ENCODE assay signal across 11 cellular contexts in the genomic region with DNA sequence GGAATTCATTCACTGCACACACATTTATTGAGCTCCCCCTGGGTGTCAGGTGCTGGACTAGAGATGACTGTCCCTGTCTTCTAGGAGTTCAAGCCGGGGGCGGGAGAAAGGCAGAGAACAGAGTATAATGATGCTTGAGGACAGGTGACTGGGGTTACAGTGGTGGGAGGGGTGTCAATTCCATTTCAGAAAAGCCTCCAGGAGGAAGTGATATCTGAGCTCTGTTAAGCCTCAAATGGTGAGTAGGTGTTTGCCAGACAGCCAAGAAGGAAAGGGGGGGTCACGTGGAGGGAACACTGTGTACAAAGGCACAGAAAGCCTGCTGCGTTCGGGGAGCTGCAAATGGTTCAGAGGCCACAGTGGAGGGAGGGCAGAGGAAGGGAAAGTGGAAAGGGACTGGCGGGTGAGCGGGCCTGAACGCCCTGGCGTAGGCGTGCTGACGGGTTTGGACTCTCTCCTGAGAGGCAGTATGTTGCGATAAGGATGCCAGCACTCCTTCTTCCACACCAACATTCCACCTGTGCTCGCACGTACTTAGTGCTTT. TPM values are rescaled to one million over a fixed set of nuclear protein-coding genes. Genes with fewer than 3 reads are reported as not detected.
DNase-seq lines count a peak whose midpoint lies in the region; ATAC-seq and TF ChIP-seq lines count a peak whose summit lies in the region.
"Had no signal": no experiment of that assay in that cellular context is flagged by ENCODE, and none has a peak within 500 bp of the region (broad histone marks: within the 10 kb centered on the region; RNA-seq: fewer than 3 reads in every experiment).

No MANE protein-coding gene starts in this region.

- intact Hi-C loops in activated CD4-positive, alpha-beta T cell treated with anti-CD3 and anti-CD28 coated beads, Interleukin-2, amount 10 ng/mL, durations not matched to agents 24 days and 14 days (cut with micrococcal nuclease) = no loop called here
- intact Hi-C loops in left colon (cut with DNase I, micrococcal nuclease) = no loop called here

- H3K27ac Mint-ChIP-seq in activated CD4-positive, alpha-beta T cell treated with anti-CD3 and anti-CD28 coated beads, Interleukin-2, amount 10 ng/mL, durations not matched to agents 24 days and 14 days = no peak overlapping the region
- H3K27ac Mint-ChIP-seq: IgD-negative memory B cell had no signal

- H3K36me3 Mint-ChIP-seq in activated CD4-positive, alpha-beta T cell treated with anti-CD3 and anti-CD28 coated beads, Interleukin-2, amount 10 ng/mL, durations not matched to agents 24 days and 14 days (ENCODE audit: low read depth) = no peaks in the 10 kb centered on the region

- peaks cover 0 to 44% (median 8%) of the 10 kb centered on the region in 4 donors for H3K4me1 ChIP-seq in tibial nerve

- H3K4me3 Mint-ChIP-seq in activated CD4-positive, alpha-beta T cell treated with anti-CD3 and anti-CD28 coated beads, Interleukin-2, amount 10 ng/mL, durations not matched to agents 24 days and 14 days = peak overlapping the region; percentile 32

- peak; percentile 91 to 95 for TF ChIP-seq EP300 in tibial nerve (IDR thresholded peaks at IDR 0.05)

- DNase-seq in activated CD4-positive, alpha-beta T cell treated with anti-CD3 and anti-CD28 coated beads, Interleukin-2, amount 10 ng/mL, durations not matched to agents 24 days and 14 days = peak; percentile 62
- DNase-seq in activated CD4-positive, alpha-beta T cell treated with anti-CD3 and anti-CD28 coated beads for 4 hours = no peak
- DNase-seq in amniotic epithelial cell (ENCODE audit: low read depth) (peak; percentile 87), left colon (peak; percentile 31 to 85), tibial nerve (ENCODE audit: low spot score in 2 of 2) (peak; percentile 81 to 92)
- DNase-seq in stimulated activated CD4-positive, alpha-beta T cell treated with anti-CD3 and anti-CD28 coated beads, Interleukin-4, amount 100 ng/mL, for 4 hours = no peak
- DNase-seq: DND-41 had no signal

- no peaks in the 10 kb centered on the region for H3K9me3 Mint-ChIP-seq in activated CD4-positive, alpha-beta T cell treated with anti-CD3 and anti-CD28 coated beads, Interleukin-2, amount 10 ng/mL, durations not matched to agents 24 days and 14 days
- H3K9me3 Mint-ChIP-seq: IgD-negative memory B cell had no signal

- peaks cover 26% of the 10 kb centered on the region for H3K4me1 Mint-ChIP-seq in activated CD4-positive, alpha-beta T cell treated with anti-CD3 and anti-CD28 coated beads, Interleukin-2, amount 10 ng/mL, durations not matched to agents 24 days and 14 days

- TF ChIP-seq CTCF in tibial nerve (IDR thresholded peaks at IDR 0.05) = peak in 1 of 5 experiments; percentile 20

- ATAC-seq in left colon = peak; percentile 15
- ATAC-seq in GM21786 (IDR thresholded peaks at IDR 0.05; ENCODE audit: unreplicated experiment) = no peak
- no peak for ATAC-seq in GM21723 (IDR thresholded peaks at IDR 0.05; ENCODE audit: unreplicated experiment)

- H3K27me3 ChIP-seq in tibial nerve = no peaks in the 10 kb centered on the region

- no peak overlapping the region for H3K4me3 ChIP-seq in tibial nerve
- H3K4me3 ChIP-seq: skin epidermis had no signal

- peak overlapping the region; percentile 67 to 90 (median 84) for H3K27ac ChIP-seq in tibial nerve

- peak in 1 of 2 donors; percentile 31 for TF ChIP-seq POLR2A in tibial nerve (IDR thresholded peaks at IDR 0.05)

- H3K9me3 ChIP-seq in tibial nerve = no peaks in the 10 kb centered on the region

- peaks cover 20% of the 10 kb centered on the region for H3K27me3 Mint-ChIP-seq in activated CD4-positive, alpha-beta T cell treated with anti-CD3 and anti-CD28 coated beads, Interleukin-2, amount 10 ng/mL, durations not matched to agents 24 days and 14 days

- no peaks in the 10 kb centered on the region for H3K36me3 ChIP-seq in tibial nerve

- WGBS in tibial nerve, 2 donors = 16 to 19% methylated on average over 14 of the region's 14 CpGs

RNA-seq across cellular contexts. Expression of gene NXPH3, which starts 9.7 kb away (rescaled TPM):
- total RNA-seq in activated CD4-positive, alpha-beta T cell treated with anti-CD3 and anti-CD28 coated beads, Interleukin-2, amount 10 ng/mL, durations not matched to agents 24 days and 14 days = not detected in 2 replicates
- total RNA-seq in left colon (1 to 10 TPM in 1 of 2 donors, under 1 TPM in 1; 0.70 to 3.6 TPM), tibial nerve (10 to 100 TPM in 2 of 4 donors, 1 to 10 TPM in 2; 5.4 to 21.9 (median 11.4) TPM)

Comparison
In these comparisons a context has a peak if more than half of its experiments do, and no peak if none do; other contexts are left out.
1. DNase-seq: peak in activated CD4-positive, alpha-beta T cell treated with anti-CD3 and anti-CD28 coated beads, Interleukin-2, amount 10 ng/mL, durations not matched to agents 24 days and 14 days (single experiment), amniotic epithelial cell (single experiment), left colon (2 of 2) and tibial nerve (2 of 2); none in activated CD4-positive, alpha-beta T cell treated with anti-CD3 and anti-CD28 coated beads for 4 hours (0 of 2) and stimulated activated CD4-positive, alpha-beta T cell treated with anti-CD3 and anti-CD28 coated beads, Interleukin-4, amount 100 ng/mL, for 4 hours (0 of 2).